ENCODE assay signal across 14 cellular contexts in genomic region chr16:86101912-86102187, GRCh38.
DNase-seq lines count a peak whose midpoint lies in the region; ATAC-seq and TF ChIP-seq lines count a peak whose summit lies in the region.
"Had no signal": no experiment of that assay in that cellular context is flagged by ENCODE, and none has a peak within 500 bp of the region (broad histone marks: within the 10 kb centered on the region; RNA-seq: fewer than 3 reads in every experiment).

No MANE protein-coding gene starts in this region.

- no peak for TF ChIP-seq EP300 in ovary (IDR thresholded peaks at IDR 0.05)

- no peaks in the 10 kb centered on the region for H3K27me3 ChIP-seq in IMR-90 (ENCODE audit: control insufficient read depth, insufficient read depth, low read length)
- peaks cover 0 to 23% (median 0%) of the 10 kb centered on the region in 4 donors for H3K27me3 ChIP-seq in esophagus squamous epithelium
- peaks cover 0 to 5% of the 10 kb centered on the region in 2 donors for H3K27me3 ChIP-seq in left lung
- no peaks in the 10 kb centered on the region for H3K27me3 ChIP-seq in ovary
- H3K27me3 ChIP-seq: BLaER1 had no signal

- no peaks in the 10 kb centered on the region for H3K79me1 ChIP-seq in IMR-90 (ENCODE audit: low read depth in 1 of 2, low read length in 2 of 2)

- DNase-seq in IMR-90 = no peak
- no peak for DNase-seq in esophagus squamous epithelium (lab: John Stamatoyannopoulos, UW)
- no peak for DNase-seq in left lung
- DNase-seq in sciatic nerve (ENCODE audit: low spot score) = peak; percentile 53
- DNase-seq in ovary = no peak
- DNase-seq: 8988T; CD4-positive, alpha-beta memory T cell; DMS153; DMS79; GDM1 had no signal

- POLR2A ChIA-PET in IMR-90 (lab: Charles Lee; ENCODE audit: unreplicated experiment) = no interaction called here

- H3K56ac ChIP-seq in IMR-90 (ENCODE audit: extremely low read depth, insufficient read depth, low read length) = no peak overlapping the region

- H3K9me1 ChIP-seq in IMR-90 (ENCODE audit: insufficient read depth, low read length) = 0 out of 2 replicates have a peak, but pooled peaks cover 3% of the 10 kb centered on the region

- no peak overlapping the region; the same call in 1 of the 2 replicates for H3K18ac ChIP-seq in IMR-90 (ENCODE audit: low read depth, low read length)

- H4K91ac ChIP-seq in IMR-90 (ENCODE audit: insufficient read depth, low read depth, low read length) = no peak overlapping the region; the same call in 1 of the 2 replicates

- H2AK9ac ChIP-seq in IMR-90 (replicated peaks; ENCODE audit: low read depth, low read length, poor library complexity) = no peak overlapping the region

- H2AK5ac ChIP-seq in IMR-90 (ENCODE audit: low read depth, low read length) = peak overlapping the region; percentile 81; the same call in 1 of the 2 replicates

- no peak overlapping the region for H3K27ac ChIP-seq in IMR-90 (ENCODE audit: insufficient read depth, low read length)
- peak overlapping the region in 3 of 4 donors; percentile 9 to 61 (median 45) for H3K27ac ChIP-seq in esophagus squamous epithelium
- H3K27ac ChIP-seq in left lung = no peak overlapping the region
- no peak overlapping the region for H3K27ac ChIP-seq in ovary
- H3K27ac ChIP-seq: BLaER1 had no signal

- H3K4me3 ChIP-seq in IMR-90 (ENCODE audit: insufficient read depth, low read depth, low read length) = no peak overlapping the region
- H3K4me3 ChIP-seq in esophagus squamous epithelium = no peak overlapping the region
- no peak overlapping the region for H3K4me3 ChIP-seq in left lung
- H3K4me3 ChIP-seq in ovary = no peak overlapping the region
- H3K4me3 ChIP-seq: BLaER1, HAP-1 had no signal

- H3K36me3 ChIP-seq in IMR-90 (ENCODE audit: control insufficient read depth, insufficient read depth, low read length) (no peaks in the 10 kb centered on the region), esophagus squamous epithelium (no peaks in the 10 kb centered on the region), left lung (no peaks in the 10 kb centered on the region), ovary (no peaks in the 10 kb centered on the region)
- H3K36me3 ChIP-seq: BLaER1, HAP-1 had no signal

- H2BK120ac ChIP-seq in IMR-90 (ENCODE audit: low read depth, low read length) = no peak overlapping the region

- in situ Hi-C loops in IMR-90 (cut with MboI; ENCODE audit: low sequenced_read_pairs) = no loop called here

- CTCF ChIA-PET in IMR-90 (lab: Yijun Ruan, JAX) = no interaction called here

- H3K23ac ChIP-seq in IMR-90 (ENCODE audit: low read depth, low read length) = no peak overlapping the region

- 68% methylated on average over 8 of the region's 8 CpGs; no CpG with 5 or more reads in 1 of the 2 experiments for WGBS in IMR-90 (ENCODE audit: extremely low coverage in 2 of 2, insufficient read length in 1 of 2), 2 experiments
- 67 to 81% methylated on average over 6 of the region's 8 CpGs for WGBS in esophagus squamous epithelium, 2 donors
- 59 to 71% (median 65%) methylated on average over 8 of the region's 8 CpGs for WGBS in ovary, 3 donors

- TF ChIP-seq CTCF in IMR-90 (conservative IDR thresholded peaks at IDR 0.05; ENCODE audit: low read depth, low read length) (no peak), esophagus squamous epithelium (IDR thresholded peaks at IDR 0.05) (no peak), left lung (IDR thresholded peaks at IDR 0.05) (no peak), ovary (IDR thresholded peaks at IDR 0.05) (no peak)

- dilution Hi-C loops in IMR-90 (cut with HindIII; ENCODE audit: low sequenced_read_pairs, unreplicated experiment) = no loop called here

- no peak overlapping the region; the same call in 1 of the 2 replicates for H4K5ac ChIP-seq in IMR-90 (ENCODE audit: low read depth, low read length)

- 0 out of 2 replicates have a peak overlapping the region, but pooled peaks have one; percentile 45 for H3K14ac ChIP-seq in IMR-90 (replicated peaks; ENCODE audit: low read depth, low read length)

- no peak overlapping the region; the same call in 1 of the 2 replicates for H2BK20ac ChIP-seq in IMR-90 (ENCODE audit: low read depth, low read length)

- no peak overlapping the region for H3K4me2 ChIP-seq in IMR-90 (ENCODE audit: low read depth, low read length)
- H3K4me2 ChIP-seq: BLaER1 had no signal

- H2BK5ac ChIP-seq in IMR-90 (ENCODE audit: low read depth, low read length, poor library complexity, severe bottlenecking) = no peak overlapping the region

- intact Hi-C loops in IMR-90 (cut with micrococcal nuclease) (no loop called here), esophagus squamous epithelium (cut with DNase I) (no loop called here), left lung (cut with DNase I) (no loop called here), sciatic nerve (cut with DNase I) (no loop called here), ovary (cut with DNase I) (no loop called here)

- BruUV-seq in IMR-90 (replicated peaks; lab: Mats Ljungman, UMichigan) = no TSS peak

- no peak for TF ChIP-seq POLR2A in IMR-90 (IDR thresholded peaks at IDR 0.05; ENCODE audit: low read depth, low read length)
- TF ChIP-seq POLR2A in esophagus squamous epithelium (IDR thresholded peaks at IDR 0.05) = no peak
- TF ChIP-seq POLR2A in ovary (IDR thresholded peaks at IDR 0.05) = no peak

- H4K8ac ChIP-seq in IMR-90 (ENCODE audit: low read depth in 2 of 2, low read length in 2 of 2) = no peak overlapping the region

- TF ChIP-seq RAD21 in IMR-90 (IDR thresholded peaks at IDR 0.05; ENCODE audit: low read length) = no peak

- H4K20me1 ChIP-seq in IMR-90 (ENCODE audit: insufficient read depth, low read length) = no peaks in the 10 kb centered on the region
- H4K20me1 ChIP-seq: BLaER1 had no signal

- H3K9me3 ChIP-seq in IMR-90 (ENCODE audit: control insufficient read depth, insufficient read depth, low read length) (peaks cover 3% of the 10 kb centered on the region; the same call in 1 of the 2 replicates), esophagus squamous epithelium (no peaks in the 10 kb centered on the region), left lung (no peaks in the 10 kb centered on the region), ovary (no peaks in the 10 kb centered on the region)
- H3K9me3 ChIP-seq: BLaER1, HAP-1 had no signal

- H3K4me1 ChIP-seq in IMR-90 (ENCODE audit: control insufficient read depth, insufficient read depth, low read length) = peaks cover 5% of the 10 kb centered on the region; the same call in 1 of the 2 replicates
- peaks cover 0 to 10% (median 0%) of the 10 kb centered on the region in 3 donors for H3K4me1 ChIP-seq in esophagus squamous epithelium
- no peaks in the 10 kb centered on the region for H3K4me1 ChIP-seq in left lung
- no peaks in the 10 kb centered on the region for H3K4me1 ChIP-seq in ovary (ENCODE audit: insufficient read depth)
- H3K4me1 ChIP-seq: HAP-1 had no signal

- H2AFZ ChIP-seq in IMR-90 (replicated peaks; ENCODE audit: low read length, poor library complexity) = peak overlapping the region; percentile 37

- peak overlapping the region; percentile 60; the same call in 1 of the 3 replicates for H2BK15ac ChIP-seq in IMR-90 (ENCODE audit: low read depth, low read length)

- no peak overlapping the region for H3K9ac ChIP-seq in IMR-90 (ENCODE audit: low read depth, low read length)
- H3K9ac ChIP-seq: BLaER1 had no signal

- ATAC-seq in IMR-90 (ENCODE audit: low read depth) = no peak
- peak; percentile 18 for ATAC-seq in left lung
- no peak for ATAC-seq in sciatic nerve
- ATAC-seq in GM18870 (IDR thresholded peaks at IDR 0.05; ENCODE audit: unreplicated experiment) = no peak
- ATAC-seq in GM18498 (IDR thresholded peaks at IDR 0.05; ENCODE audit: unreplicated experiment) = no peak

- H3K4ac ChIP-seq in IMR-90 (ENCODE audit: low read depth, low read length) = peak overlapping the region; percentile 60

TF ChIP-seq in IMR-90, 13 proteins besides CTCF, POLR2A, EP300 and RAD21:
- no peak for TF ChIP-seq RFX5 (IDR thresholded peaks at IDR 0.05; ENCODE audit: low read depth, low read length)
- TF ChIP-seq CEBPB (IDR thresholded peaks at IDR 0.05; ENCODE audit: low read depth, low read length) = no peak
- TF ChIP-seq, protein P1, sequence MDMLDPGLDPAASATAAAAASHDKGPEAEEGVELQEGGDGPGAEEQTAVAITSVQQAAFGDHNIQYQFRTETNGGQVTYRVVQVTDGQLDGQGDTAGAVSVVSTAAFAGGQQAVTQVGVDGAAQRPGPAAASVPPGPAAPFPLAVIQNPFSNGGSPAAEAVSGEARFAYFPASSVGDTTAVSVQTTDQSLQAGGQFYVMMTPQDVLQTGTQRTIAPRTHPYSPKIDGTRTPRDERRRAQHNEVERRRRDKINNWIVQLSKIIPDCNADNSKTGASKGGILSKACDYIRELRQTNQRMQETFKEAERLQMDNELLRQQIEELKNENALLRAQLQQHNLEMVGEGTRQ (IDR thresholded peaks at IDR 0.05; ENCODE audit: low read depth, low read length) = no peak
- TF ChIP-seq RCOR1 (IDR thresholded peaks at IDR 0.05; ENCODE audit: insufficient replicate concordance, low read length) = no peak
- TF ChIP-seq CHD1 (IDR thresholded peaks at IDR 0.05; ENCODE audit: low read depth, low read length) = no peak
- no peak for TF ChIP-seq MAZ (IDR thresholded peaks at IDR 0.05; ENCODE audit: borderline replicate concordance, low read depth, low read length)
- TF ChIP-seq BHLHE40 (IDR thresholded peaks at IDR 0.05; ENCODE audit: low read depth, low read length) = no peak
- TF ChIP-seq NFE2L2 (IDR thresholded peaks at IDR 0.05; ENCODE audit: low read depth, low read length) = no peak
- no peak for TF ChIP-seq SMC3 (IDR thresholded peaks at IDR 0.05; ENCODE audit: low read depth, low read length)
- no peak for TF ChIP-seq FOS (IDR thresholded peaks at IDR 0.05; ENCODE audit: low read depth, low read length)
- no peak for TF ChIP-seq ELK1 (IDR thresholded peaks at IDR 0.05; ENCODE audit: borderline replicate concordance, low read depth, low read length)
- TF ChIP-seq MXI1 (IDR thresholded peaks at IDR 0.05; ENCODE audit: borderline replicate concordance, low read depth, low read length) = no peak

Comparison
In these comparisons a context has a peak if more than half of its experiments do, and no peak if none do; other contexts are left out.
1. H3K27ac ChIP-seq: peak in esophagus squamous epithelium (3 of 4); none in IMR-90 (single experiment), left lung (0 of 2) and ovary (0 of 2).